ENCODE assay signal across 32 cellular contexts in genomic region chr1:23286401-23286800, GRCh38.
"Had no signal": no experiment of that assay in that cellular context is flagged by ENCODE, and none has a peak within 500 bp of the region (broad histone marks: within the 10 kb centered on the region; RNA-seq: fewer than 3 reads in every experiment).

No MANE protein-coding gene starts in this region.

- H3K36me3 ChIP-seq: colonic mucosa, pancreas, prostate gland, thoracic aorta had no signal

- ATAC-seq: activated CD4-positive, alpha-beta T cell treated with anti-CD3 and anti-CD28 coated beads for 36 hours; gastroesophageal sphincter; left cardiac atrium; pancreas; sciatic nerve; stimulated activated effector memory CD8-positive, alpha-beta T cell treated with anti-CD3 and anti-CD28 coated beads, Interleukin-12 subunit alpha, Interleukin-12 subunit beta, amount 100 ng/mL, for 72 hours had no signal

- H3K4me1 Mint-ChIP-seq: activated CD4-positive, alpha-beta T cell treated with anti-CD3 and anti-CD28 coated beads for 36 hours; activated naive CD4-positive, alpha-beta T cell treated with anti-CD3 and anti-CD28 coated beads, Interleukin-2, amount 50 U/mL, for 24 hours; stimulated activated effector memory CD8-positive, alpha-beta T cell treated with anti-CD3 and anti-CD28 coated beads, Interleukin-12 subunit alpha, Interleukin-12 subunit beta, amount 100 ng/mL, for 72 hours had no signal

- H3K4me3 Mint-ChIP-seq: activated CD4-positive, alpha-beta memory T cell treated with anti-CD3 and anti-CD28 coated beads for 36 hours; activated CD4-positive, alpha-beta T cell treated with anti-CD3 and anti-CD28 coated beads for 36 hours; activated naive CD4-positive, alpha-beta T cell treated with anti-CD3 and anti-CD28 coated beads, Interleukin-2, amount 50 U/mL, for 24 hours; activated T-helper 1 cell treated with anti-CD3 and anti-CD28 coated beads, Interleukin-12 subunit alpha, Interleukin-12 subunit beta, Interleukin-2, Interleukin-4 antibody, amounts not matched to agents 30 ng/mL and 10 ng/mL and 1 ng/mL, durations not matched to agents 14 hours and 24 hours and 36 hours; brain; nephron progenitor cell; stimulated activated effector memory CD8-positive, alpha-beta T cell treated with anti-CD3 and anti-CD28 coated beads, Interleukin-12 subunit alpha, Interleukin-12 subunit beta, amount 100 ng/mL, for 72 hours; stimulated activated naive CD8-positive, alpha-beta T cell treated with anti-CD3 and anti-CD28 coated beads, Interleukin-15, Interleukin-2, amounts not matched to agents 100 ng/mL and 50 ng/mL, for 24 hours; T-helper 2 cell treated with Interferon-gamma antibody and Interleukin-4, amounts not matched to agents 5 μg/mL and 100 μg/mL, for 36 hours had no signal

- DNase-seq: activated CD4-positive, alpha-beta memory T cell treated with anti-CD3 and anti-CD28 coated beads for 36 hours; activated CD4-positive, alpha-beta T cell treated with anti-CD3 and anti-CD28 coated beads for 36 hours; activated CD4-positive, CD25-positive, alpha-beta regulatory T cell; activated CD8-positive, alpha-beta memory T cell treated with anti-CD3 and anti-CD28 coated beads, Interleukin-2, amount 50 U/mL, for 4 hours; activated effector memory CD4-positive, alpha-beta T cell treated with anti-CD3 and anti-CD28 coated beads, Interleukin-2, amount 50 U/mL, for 16 hours; activated T-cell treated with anti-CD3 and anti-CD28 coated beads, Interleukin-2, amount 50 U/mL, for 1 hour; aorta; cerebellar nuclear complex; colonic mucosa; effector CD8-positive, alpha-beta T cell; head of caudate nucleus; hippocampal formation; left cardiac atrium; mammary epithelial cell; nephron progenitor cell; pancreas; retina; stimulated activated CD4-positive, alpha-beta T cell treated with anti-CD3 and anti-CD28 coated beads, Interleukin-12 subunit alpha, Interleukin-12 subunit beta, amount 100 ng/mL, for 4 hours; stimulated activated CD4-positive, alpha-beta T cell treated with anti-CD3 and anti-CD28 coated beads, Interleukin-4, amount 100 ng/mL, for 24 hours had no signal

- H3K9me3 ChIP-seq: colonic mucosa, gastroesophageal sphincter, neutrophil, pancreas, prostate gland, thoracic aorta had no signal

- H3K9me3 Mint-ChIP-seq: activated CD4-positive, alpha-beta memory T cell treated with anti-CD3 and anti-CD28 coated beads for 36 hours; activated naive CD4-positive, alpha-beta T cell treated with anti-CD3 and anti-CD28 coated beads, Interleukin-2, amount 50 U/mL, for 24 hours; activated T-helper 1 cell treated with anti-CD3 and anti-CD28 coated beads, Interleukin-12 subunit alpha, Interleukin-12 subunit beta, Interleukin-2, Interleukin-4 antibody, amounts not matched to agents 30 ng/mL and 10 ng/mL and 1 ng/mL, durations not matched to agents 14 hours and 24 hours and 36 hours; brain; nephron progenitor cell; stimulated activated effector memory CD8-positive, alpha-beta T cell treated with anti-CD3 and anti-CD28 coated beads, Interleukin-12 subunit alpha, Interleukin-12 subunit beta, amount 100 ng/mL, for 72 hours; stimulated activated naive CD8-positive, alpha-beta T cell treated with anti-CD3 and anti-CD28 coated beads, Interleukin-15, Interleukin-2, amounts not matched to agents 100 ng/mL and 50 ng/mL, for 24 hours; T-helper 2 cell treated with Interferon-gamma antibody and Interleukin-4, amounts not matched to agents 5 μg/mL and 100 μg/mL, for 36 hours had no signal

- H3K27ac ChIP-seq: cardiac muscle cell, colonic mucosa, gastroesophageal sphincter, neutrophil, pancreas, prostate gland, thoracic aorta had no signal

- H3K4me1 ChIP-seq: colonic mucosa, prostate gland had no signal

- H3K27me3 Mint-ChIP-seq: activated CD4-positive, alpha-beta memory T cell treated with anti-CD3 and anti-CD28 coated beads for 36 hours; activated CD4-positive, alpha-beta T cell treated with anti-CD3 and anti-CD28 coated beads for 36 hours; activated naive CD4-positive, alpha-beta T cell treated with anti-CD3 and anti-CD28 coated beads, Interleukin-2, amount 50 U/mL, for 24 hours; brain; stimulated activated naive CD8-positive, alpha-beta T cell treated with anti-CD3 and anti-CD28 coated beads, Interleukin-15, Interleukin-2, amounts not matched to agents 100 ng/mL and 50 ng/mL, for 24 hours had no signal

- H3K27ac Mint-ChIP-seq: activated CD4-positive, alpha-beta memory T cell treated with anti-CD3 and anti-CD28 coated beads for 36 hours; activated CD4-positive, alpha-beta T cell treated with anti-CD3 and anti-CD28 coated beads for 36 hours; activated naive CD4-positive, alpha-beta T cell treated with anti-CD3 and anti-CD28 coated beads, Interleukin-2, amount 50 U/mL, for 24 hours; activated T-helper 1 cell treated with anti-CD3 and anti-CD28 coated beads, Interleukin-12 subunit alpha, Interleukin-12 subunit beta, Interleukin-2, Interleukin-4 antibody, amounts not matched to agents 30 ng/mL and 10 ng/mL and 1 ng/mL, durations not matched to agents 14 hours and 24 hours and 36 hours; nephron progenitor cell; stimulated activated effector memory CD8-positive, alpha-beta T cell treated with anti-CD3 and anti-CD28 coated beads, Interleukin-12 subunit alpha, Interleukin-12 subunit beta, amount 100 ng/mL, for 72 hours; stimulated activated naive CD8-positive, alpha-beta T cell treated with anti-CD3 and anti-CD28 coated beads, Interleukin-15, Interleukin-2, amounts not matched to agents 100 ng/mL and 50 ng/mL, for 24 hours; T-helper 2 cell treated with Interferon-gamma antibody and Interleukin-4, amounts not matched to agents 5 μg/mL and 100 μg/mL, for 36 hours had no signal

- H3K27me3 ChIP-seq: cardiac muscle cell, colonic mucosa, gastroesophageal sphincter, neutrophil, pancreas had no signal

- H3K4me3 ChIP-seq: cardiac muscle cell, colonic mucosa, gastroesophageal sphincter, pancreas, prostate gland, skin epidermis, thoracic aorta had no signal
